Comparison of ENCODE assay signal across 26 cellular contexts in the genomic region with DNA sequence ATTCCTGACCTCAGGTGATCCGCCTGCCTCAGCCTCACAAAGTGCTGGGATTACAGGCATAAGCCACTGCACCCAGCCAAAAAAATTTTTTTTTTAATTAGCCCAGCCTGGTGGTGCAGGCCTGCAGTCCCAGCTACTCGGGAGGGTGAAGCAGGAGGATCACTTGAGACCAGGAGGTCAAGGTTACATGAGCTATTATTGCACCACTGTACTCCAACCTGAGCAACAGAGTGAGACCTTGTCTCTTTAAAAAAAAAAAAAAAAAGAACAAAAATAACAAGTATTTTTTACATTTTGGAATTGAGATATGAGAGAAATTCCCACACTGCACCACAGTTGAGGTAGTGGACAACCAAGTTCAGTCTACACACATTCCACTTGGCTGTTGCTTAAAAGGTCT.
"Had no signal": no experiment of that assay in that cellular context is flagged by ENCODE, and none has a peak within 500 bp of the region (broad histone marks: within the 10 kb centered on the region; RNA-seq: fewer than 3 reads in every experiment).

No MANE protein-coding gene starts in this region.

- H3K4me1 ChIP-seq: neural progenitor cell, parathyroid adenoma had no signal

- H3K4me2 ChIP-seq: neural progenitor cell had no signal

- H3K27me3 ChIP-seq: ovary, right lobe of liver, stomach, thyroid gland, tibial nerve, upper lobe of left lung, vagina had no signal

- FAIRE-seq: urothelium cell line had no signal

- H2AFZ ChIP-seq: neural progenitor cell, parathyroid adenoma had no signal

- H3K9ac ChIP-seq: neural progenitor cell, parathyroid adenoma had no signal

- H3K36me3 ChIP-seq: neural progenitor cell, ovary, right lobe of liver, stomach, thoracic aorta, thyroid gland, tibial nerve, upper lobe of left lung, vagina had no signal

- H3K27ac ChIP-seq: neural progenitor cell, parathyroid adenoma, psoas muscle, right lobe of liver, skin epidermis, stomach, thoracic aorta, thyroid gland, tibial nerve, vagina had no signal

- H3K4me3 ChIP-seq: neural progenitor cell, ovary, psoas muscle, right lobe of liver, skin epidermis, stomach, thoracic aorta, thyroid gland, tibial nerve, upper lobe of left lung, vagina had no signal

- H3K9me3 ChIP-seq: ovary, psoas muscle, right lobe of liver, stomach, thoracic aorta, thyroid gland, tibial nerve, upper lobe of left lung, vagina had no signal

- ATAC-seq: naive thymus-derived CD4-positive, alpha-beta T cell; natural killer cell; psoas muscle; right cardiac atrium; stimulated activated effector memory CD8-positive, alpha-beta T cell treated with anti-CD3 and anti-CD28 coated beads, Interleukin-12 subunit alpha, Interleukin-12 subunit beta, amount 100 ng/mL, for 72 hours; stimulated activated naive B cell treated with anti-CD40 and anti-IgM and Interleukin-4, amounts not matched to agents 10 μg/mL and 1 μg/mL and 100 μg/mL, for 72 hours had no signal

- DNase-seq: naive thymus-derived CD4-positive, alpha-beta T cell; natural killer cell; occipital lobe; posterior cingulate gyrus; psoas muscle; right cardiac atrium; stimulated activated CD4-positive, alpha-beta T cell treated with anti-CD3 and anti-CD28 coated beads, Interleukin-15, amount 100 ng/mL, for 24 hours; stimulated activated CD4-positive, alpha-beta T cell treated with anti-CD3 and anti-CD28 coated beads, Interleukin-2, amount 100 ng/mL, for 24 hours; stimulated activated CD4-positive, alpha-beta T cell treated with anti-CD3 and anti-CD28 coated beads, Interleukin-2, amount 100 ng/mL, for 48 hours; stimulated activated CD4-positive, alpha-beta T cell treated with anti-CD3 and anti-CD28 coated beads, Interleukin-4, amount 100 ng/mL, for 24 hours; stimulated activated naive B cell treated with anti-CD40 and anti-IgM and Interleukin-4, amounts not matched to agents 10 μg/mL and 1 μg/mL and 100 μg/mL, for 72 hours; stimulated activated naive CD4-positive, alpha-beta T cell treated with Interleukin-2 at 50 U/mL for 16 hours; stomach; thyroid gland; trophoblast cell; upper lobe of left lung had no signal

- H3K79me2 ChIP-seq: parathyroid adenoma had no signal
